Comparison of ENCODE assay signal across 19 cellular contexts in genomic region chr22:19865141-19865829, GRCh38.
"Had no signal": no experiment of that assay in that cellular context is flagged by ENCODE, and none has a peak within 500 bp of the region (broad histone marks: within the 10 kb centered on the region; RNA-seq: fewer than 3 reads in every experiment).

No MANE protein-coding gene starts in this region.

- H3K27ac ChIP-seq: brain microvascular endothelial cell, neural progenitor cell, sigmoid colon, spleen had no signal

- H3K27me3 ChIP-seq: brain microvascular endothelial cell, neural progenitor cell, sigmoid colon, spleen had no signal

- H3K9me3 ChIP-seq: sigmoid colon, spleen had no signal

- ATAC-seq: activated T-cell treated with anti-CD3 and anti-CD28 coated beads, Interleukin-2, amount 50 U/mL, for 72 hours; esophagus mucosa; left colon; naive thymus-derived CD4-positive, alpha-beta T cell; stimulated activated naive CD8-positive, alpha-beta T cell treated with anti-CD3 and anti-CD28 coated beads, Interleukin-15, Interleukin-2, amounts not matched to agents 100 U/mL and 50 U/mL, for 24 hours had no signal

- H3K4me1 ChIP-seq: neural progenitor cell, sigmoid colon, spleen had no signal

- H3K36me3 ChIP-seq: brain microvascular endothelial cell, neural progenitor cell, sigmoid colon, spleen had no signal

- DNase-seq: activated B cell treated with CpG ODN at 0.5 μM for 24 hours; activated CD4-positive, alpha-beta memory T cell treated with anti-CD3 and anti-CD28 coated beads, Interleukin-2, amount 10 ng/mL, durations not matched to agents 7 days and 5 days; activated CD4-positive, alpha-beta T cell treated with anti-CD3 and anti-CD28 coated beads for 4 hours; activated effector memory CD4-positive, alpha-beta T cell treated with Interleukin-2 at 50 U/mL for 16 hours; activated naive CD4-positive, alpha-beta T cell treated with anti-CD3 and anti-CD28 coated beads for 36 hours; activated naive CD8-positive, alpha-beta T cell treated with anti-CD3 and anti-CD28 coated beads, Interleukin-2, amount 10 ng/mL, durations not matched to agents 7 days and 5 days; activated T-cell treated with anti-CD3 and anti-CD28 coated beads, Interleukin-2, amount 50 U/mL, for 72 hours; brain microvascular endothelial cell; caudate nucleus; effector memory CD4-positive, alpha-beta T cell; hypothalamus; left colon; naive thymus-derived CD4-positive, alpha-beta T cell; sigmoid colon; spleen; stimulated activated CD4-positive, alpha-beta T cell treated with anti-CD3 and anti-CD28 coated beads, Interleukin-4, amount 100 ng/mL, for 4 hours; stimulated activated naive CD8-positive, alpha-beta T cell treated with anti-CD3 and anti-CD28 coated beads, Interleukin-15, Interleukin-2, amounts not matched to agents 100 U/mL and 50 U/mL, for 24 hours had no signal

- H3K4me3 ChIP-seq: neural progenitor cell, sigmoid colon, spleen had no signal
